Comparison of ENCODE assay signal across 8 cellular contexts in genomic region chr12:50084775-50085614, GRCh38. TPM values are rescaled to one million over a fixed set of nuclear protein-coding genes. Genes with fewer than 3 reads are reported as not detected.
DNase-seq lines count a peak whose midpoint lies in the region; ATAC-seq and TF ChIP-seq lines count a peak whose summit lies in the region.

Gene SMARCD1, plus strand, starts transcription at chr12:50085342. Its CDS starts 28 bp downstream, at chr12:50085370.

- peak; percentile 48 to 62 (median 54) for TF ChIP-seq CTCF in esophagus muscularis mucosa (IDR thresholded peaks at IDR 0.05)

- H3K4me3 Mint-ChIP-seq in activated T-cell treated with anti-CD3 and anti-CD28 coated beads, Interleukin-2, amount 50 U/mL, for 4 hours, result peak within 1 kb of the TSS; percentile 89

- peak; percentile 90 for DNase-seq in DMS153 (lab: John Stamatoyannopoulos, UW)
- DNase-seq in Jurkat, Clone E6-1 (ENCODE audit: low read depth, low spot score), result peak; percentile 93
- peak; percentile 83 for DNase-seq in activated T-cell treated with anti-CD3 and anti-CD28 coated beads, Interleukin-2, amount 50 U/mL, for 4 hours
- DNase-seq in esophagus muscularis mucosa (ENCODE audit: extremely low spot score), result peak; percentile 95
- DNase-seq in myocyte (ENCODE audit: low read depth), result peak; percentile 94
- peak; percentile 83 to 86 for DNase-seq in stimulated activated CD8-positive, alpha-beta memory T cell treated with anti-CD3 and anti-CD28 coated beads, Interleukin-7, amount 100 ng/mL, for 48 hours (ENCODE audit: extremely low read depth in 1 of 2, low read depth in 1 of 2)

- peak within 1 kb of the TSS; percentile 93 for H3K4me3 ChIP-seq in Jurkat, Clone E6-1 (ENCODE audit: low read length)
- peak within 1 kb of the TSS; percentile 87 to 96 (median 96) for H3K4me3 ChIP-seq in esophagus muscularis mucosa

- TF ChIP-seq EP300 in esophagus muscularis mucosa (IDR thresholded peaks at IDR 0.05), result no peak

- no peaks in the 10 kb centered on the region for H3K27me3 ChIP-seq in esophagus muscularis mucosa

- no peaks in the 10 kb centered on the region for H3K9me3 ChIP-seq in esophagus muscularis mucosa

- H3K27ac ChIP-seq in esophagus muscularis mucosa (replicated peaks in 1 of 4), result peak within 1 kb of the TSS; percentile 97 to 99 (median 98)

- H3K36me3 ChIP-seq in esophagus muscularis mucosa, result peaks cover 21 to 40% (median 30%) of the 10 kb centered on the region in 4 donors

- no peaks in the 10 kb centered on the region for H3K9me3 Mint-ChIP-seq in activated T-cell treated with anti-CD3 and anti-CD28 coated beads, Interleukin-2, amount 50 U/mL, for 4 hours

- peaks cover 21% of the 10 kb centered on the region for H3K36me3 Mint-ChIP-seq in activated T-cell treated with anti-CD3 and anti-CD28 coated beads, Interleukin-2, amount 50 U/mL, for 4 hours (ENCODE audit: insufficient read depth)

- H3K4me1 ChIP-seq in esophagus muscularis mucosa, result peaks cover 14 to 44% (median 29%) of the 10 kb centered on the region in 4 donors

- peaks cover 29% of the 10 kb centered on the region for H3K4me1 Mint-ChIP-seq in activated T-cell treated with anti-CD3 and anti-CD28 coated beads, Interleukin-2, amount 50 U/mL, for 4 hours (ENCODE audit: low read depth)

- under 1% methylated on average over 10 of the region's 69 CpGs for WGBS in esophagus muscularis mucosa

- TF ChIP-seq POLR2A in esophagus muscularis mucosa (IDR thresholded peaks at IDR 0.05; ENCODE audit: low read depth), result no peak

- H3K27me3 Mint-ChIP-seq in activated T-cell treated with anti-CD3 and anti-CD28 coated beads, Interleukin-2, amount 50 U/mL, for 4 hours (ENCODE audit: low read depth), result no peaks in the 10 kb centered on the region

- intact Hi-C loops in esophagus muscularis mucosa (cut with DNase I), result no loop called here

- peak; percentile 82 for ATAC-seq in GM21529 (IDR thresholded peaks at IDR 0.05; ENCODE audit: unreplicated experiment)
- peak; percentile 92 to 93 for ATAC-seq in activated T-cell treated with anti-CD3 and anti-CD28 coated beads, Interleukin-2, amount 50 U/mL, for 4 hours

TF ChIP-seq in PFSK-1, 5 proteins besides CTCF, POLR2A, EP300 and RAD21:
- peak; percentile 44; the same call in 1 of the 2 replicates for TF ChIP-seq POLR2AphosphoS5 (IDR thresholded peaks at IDR 0.05; ENCODE audit: low read depth, low read length)
- TF ChIP-seq REST (IDR thresholded peaks at IDR 0.05; ENCODE audit: insufficient read depth in 1 of 2, low read depth in 2 of 2, low read length in 2 of 2), result 0 out of 4 replicates have a peak, but pooled peaks of 1 of the 2 experiments have one; percentile 37
- peak; percentile 14 for TF ChIP-seq FOXP2 (optimal IDR thresholded peaks at IDR 0.05; ENCODE audit: borderline replicate concordance, extremely low read depth, extremely low read length, insufficient read depth)
- TF ChIP-seq TAF1 (IDR thresholded peaks at IDR 0.05; ENCODE audit: borderline replicate concordance, insufficient read depth, low read length), result peak; percentile 80; the same call in 1 of the 2 replicates
- peak; percentile 31; the same call in 1 of the 2 replicates for TF ChIP-seq SIN3A (IDR thresholded peaks at IDR 0.05; ENCODE audit: borderline replicate concordance, insufficient read depth, low read length)

RNA-seq across cellular contexts. Expression of gene SMARCD1, which starts in this region (rescaled TPM):
- 141 TPM for polyA plus RNA-seq in Jurkat, Clone E6-1 (2012; ENCODE audit: insufficient read depth, insufficient read length)
- polyA plus RNA-seq in PFSK-1 (2012; ENCODE audit: insufficient read length, low read depth), result 50.9 TPM
- 10 to 100 TPM; 85.8 to 99.4 (median 97.6) TPM for total RNA-seq in activated T-cell treated with anti-CD3 and anti-CD28 coated beads, Interleukin-2, amount 50 U/mL, for 4 hours
- total RNA-seq in esophagus muscularis mucosa, result 10 to 100 TPM; 20.3 to 72.4 (median 45.2) TPM
- total RNA-seq in myocyte, result 32.0 and 36.0 TPM in 2 replicates
- polyA plus RNA-seq in myocyte (2012), result 32.8 TPM

Comparison
In these comparisons a context has a peak if more than half of its experiments do, and no peak if none do; other contexts are left out.
1. Peak in every context shown above with its lines: DNase-seq, ATAC-seq, H3K4me3 ChIP-seq and H3K27ac ChIP-seq.